Comparison of ENCODE assay signal across 8 cellular contexts in the genomic region with DNA sequence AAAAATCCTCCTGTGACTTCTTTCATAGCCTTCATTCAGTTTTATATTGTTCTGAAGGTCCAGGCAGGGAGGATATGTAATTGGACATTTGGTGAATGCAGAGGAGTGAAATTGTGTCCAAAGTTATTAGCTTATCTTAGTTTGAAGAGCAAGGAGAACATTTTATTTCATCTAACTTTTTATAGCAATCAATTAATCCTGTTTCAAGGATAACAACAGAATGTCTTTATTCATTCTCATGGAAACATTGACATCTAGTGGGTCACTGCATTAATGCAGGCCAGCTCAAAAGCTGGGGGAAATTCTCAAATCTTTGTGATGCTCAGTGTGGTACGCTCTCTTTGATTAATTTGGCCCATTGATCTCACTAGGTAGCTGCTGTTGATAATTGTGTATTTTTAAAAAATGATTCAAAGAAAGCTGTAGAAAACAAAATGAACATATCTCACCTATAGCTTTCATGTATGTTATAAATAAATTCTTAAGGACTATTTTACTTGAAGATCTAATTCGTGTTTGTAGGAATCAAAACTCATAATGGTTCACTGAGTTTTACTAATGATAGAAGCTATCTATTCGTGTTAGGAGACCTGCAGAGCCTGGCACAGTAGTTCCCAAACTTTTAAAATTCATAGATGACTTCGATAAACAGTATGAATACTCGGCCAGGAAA.
A peak's percentile ranks its signal among the peaks of the same experiment; 100 is the strongest.
DNase-seq lines count a peak whose midpoint lies in the region; ATAC-seq, FAIRE-seq and TF ChIP-seq lines count a peak whose summit lies in the region.

No MANE protein-coding gene starts in this region.

- no peak overlapping the region for H2AFZ ChIP-seq in DND-41 (ENCODE audit: low read depth, low read length)

- DNase-seq in A172 (ENCODE audit: low spot score): peak; percentile 55
- peak; percentile 8 for DNase-seq in DND-41
- peak; percentile 14 for DNase-seq in NCI-H748 treated with DMSO at 0.1 percent for 48 hours (lab: John Stamatoyannopoulos, UW)
- peak; percentile 63 for DNase-seq in cerebellum (ENCODE audit: low spot score)
- no peak for DNase-seq in left lung
- DNase-seq in urothelium cell line (ENCODE audit: low spot score): peak; percentile 33
- DNase-seq in H54 (ENCODE audit: insufficient read length, low spot score): no peak

- no peak overlapping the region for H3K9ac ChIP-seq in DND-41 (ENCODE audit: low read depth, low read length)

- no peak for TF ChIP-seq POLR2A in H54 (IDR thresholded peaks at IDR 0.05; ENCODE audit: low read depth, low read length)

- no peak overlapping the region for H3K4me3 ChIP-seq in DND-41 (ENCODE audit: low read depth in 1 of 2, low read length in 2 of 2)
- H3K4me3 ChIP-seq in left lung: no peak overlapping the region

- H3K79me2 ChIP-seq in DND-41 (ENCODE audit: insufficient read depth, low read length): no peaks in the 10 kb centered on the region

- ATAC-seq in DND-41 (ENCODE audit: insufficient read depth, low read depth) (peak; percentile 58; the same call in 1 of the 3 replicates), HG03175 (IDR thresholded peaks at IDR 0.05; ENCODE audit: unreplicated experiment) (peak; percentile 55), left lung (peak; percentile 85)

- no peak overlapping the region for H3K27ac ChIP-seq in DND-41 (ENCODE audit: low read length)
- peak overlapping the region in 1 of 2 donors; percentile 41 for H3K27ac ChIP-seq in left lung

- H3K36me3 ChIP-seq in DND-41 (ENCODE audit: insufficient read depth, low read length) (no peaks in the 10 kb centered on the region), left lung (no peaks in the 10 kb centered on the region)

- intact Hi-C loops in left lung (cut with DNase I): no loop called here

- no peak for FAIRE-seq in urothelium cell line (lab: Jason Lieb, UNC)
- FAIRE-seq in H54 (lab: Jason Lieb, UNC): no peak

- H3K4me1 ChIP-seq in DND-41 (ENCODE audit: insufficient read depth, low read length): no peaks in the 10 kb centered on the region
- H3K4me1 ChIP-seq in left lung: peaks cover 0 to 9% of the 10 kb centered on the region in 2 donors

- H3K27me3 ChIP-seq in DND-41 (ENCODE audit: insufficient read depth, low read length, poor library complexity) (no peaks in the 10 kb centered on the region), left lung (no peaks in the 10 kb centered on the region)

- no peaks in the 10 kb centered on the region for H4K20me1 ChIP-seq in DND-41 (ENCODE audit: insufficient read depth, low read length)

- H3K4me2 ChIP-seq in DND-41 (ENCODE audit: insufficient read depth, low read length): no peak overlapping the region

- H3K9me3 ChIP-seq in DND-41 (ENCODE audit: insufficient read depth, low read length, severe bottlenecking) (no peaks in the 10 kb centered on the region), left lung (no peaks in the 10 kb centered on the region)

- TF ChIP-seq CTCF in DND-41 (IDR thresholded peaks at IDR 0.05; ENCODE audit: borderline replicate concordance, extremely low read depth, low read length, poor library complexity, severe bottlenecking) (peak; percentile 83), left lung (IDR thresholded peaks at IDR 0.05) (peak; percentile 69 to 71)

Comparison
In these comparisons a context has a peak if more than half of its experiments do, and no peak if none do; other contexts are left out.
1. DNase-seq: peak in A172 (single experiment), DND-41 (single experiment), NCI-H748 treated with DMSO at 0.1 percent for 48 hours (single experiment), cerebellum (single experiment) and urothelium cell line (single experiment); none in left lung (0 of 2) and H54 (single experiment).
2. Peak in every context shown above with its lines, with median percentiles within 50 percentile points of each other: ATAC-seq.